Comparison of ENCODE assay signal across 1 cellular context in the genomic region with DNA sequence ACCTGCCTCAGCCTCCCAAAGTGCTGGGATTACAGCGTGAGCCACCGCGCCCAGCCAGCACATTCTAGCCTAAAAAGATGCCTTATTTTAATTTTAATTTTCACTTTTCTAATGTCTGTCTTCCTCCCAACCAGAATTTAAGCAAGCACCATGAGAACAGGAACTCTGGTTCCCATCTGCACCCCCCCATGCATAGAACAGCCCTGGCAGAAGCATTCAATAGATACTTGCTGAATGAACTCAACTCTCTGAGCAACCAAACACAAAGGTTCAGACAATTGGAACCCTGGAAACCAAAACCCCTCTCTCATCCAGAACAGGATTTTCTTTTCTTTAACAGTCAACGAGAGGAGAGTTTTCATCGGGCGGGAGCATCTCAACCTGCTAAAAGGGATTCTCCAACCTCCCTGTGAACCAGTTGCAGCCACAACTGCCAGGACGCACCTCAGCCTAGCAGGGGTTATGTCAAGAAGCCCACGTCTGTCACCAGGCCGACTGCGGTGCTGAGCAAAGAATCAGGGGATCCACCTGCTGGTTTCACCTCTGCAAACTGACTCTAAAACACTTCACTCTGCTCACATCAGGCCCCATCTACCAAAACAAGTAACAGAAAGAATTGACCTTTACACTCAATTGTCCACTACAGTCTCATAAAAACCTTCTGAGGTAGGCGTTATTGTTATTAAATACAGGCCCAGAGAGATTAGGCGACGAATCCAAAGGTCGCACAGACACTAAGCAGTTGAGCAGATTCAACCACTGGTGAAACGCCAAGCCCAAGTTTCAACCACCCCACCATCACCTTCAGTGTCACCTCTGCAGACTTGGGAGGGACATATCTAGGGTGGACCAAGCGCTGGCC.
TF ChIP-seq lines count a peak whose summit lies in the region.

No MANE protein-coding gene starts in this region.

TF ChIP-seq in H1, 55 proteins besides CTCF, POLR2A, EP300 and RAD21:
- TF ChIP-seq CBX5 (IDR thresholded peaks at IDR 0.05; ENCODE audit: low read depth, low read length), result no peak
- no peak for TF ChIP-seq TAF1 (IDR thresholded peaks at IDR 0.05; ENCODE audit: low read depth, low read length)
- no peak for TF ChIP-seq RBBP5 (IDR thresholded peaks at IDR 0.05; ENCODE audit: borderline replicate concordance, low read depth, low read length)
- TF ChIP-seq ASH2L (IDR thresholded peaks at IDR 0.05; ENCODE audit: low read length), result no peak
- TF ChIP-seq CHD1 (IDR thresholded peaks at IDR 0.05; ENCODE audit: low read depth, low read length), result no peak
- no peak for TF ChIP-seq EZH2 (IDR thresholded peaks at IDR 0.05; ENCODE audit: low read depth, low read length, severe bottlenecking)
- TF ChIP-seq, protein P1, sequence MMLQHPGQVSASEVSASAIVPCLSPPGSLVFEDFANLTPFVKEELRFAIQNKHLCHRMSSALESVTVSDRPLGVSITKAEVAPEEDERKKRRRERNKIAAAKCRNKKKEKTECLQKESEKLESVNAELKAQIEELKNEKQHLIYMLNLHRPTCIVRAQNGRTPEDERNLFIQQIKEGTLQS (IDR thresholded peaks at IDR 0.05; ENCODE audit: insufficient read depth, low read depth, low read length), result no peak
- TF ChIP-seq PHF8 (conservative IDR thresholded peaks at IDR 0.05; ENCODE audit: low read depth, low read length), result no peak
- no peak for TF ChIP-seq HDAC2 (IDR thresholded peaks at IDR 0.05; ENCODE audit: borderline replicate concordance in 1 of 2, low read depth in 2 of 2, low read length in 2 of 2)
- TF ChIP-seq SP4 (IDR thresholded peaks at IDR 0.05; ENCODE audit: low read length), result no peak
- no peak for TF ChIP-seq KDM5A (IDR thresholded peaks at IDR 0.05; ENCODE audit: low read length)
- TF ChIP-seq RFX5 (IDR thresholded peaks at IDR 0.05; ENCODE audit: borderline replicate concordance, low read depth, low read length), result no peak
- TF ChIP-seq FOSL1 (IDR thresholded peaks at IDR 0.05; ENCODE audit: insufficient read depth, low read depth, low read length), result no peak
- no peak for TF ChIP-seq SIX5 (IDR thresholded peaks at IDR 0.05; ENCODE audit: low read depth, low read length)
- TF ChIP-seq CHD2 (IDR thresholded peaks at IDR 0.05; ENCODE audit: low read length), result no peak
- no peak for TF ChIP-seq CBX8 (IDR thresholded peaks at IDR 0.05; ENCODE audit: borderline replicate concordance, low read depth, low read length)
- no peak for TF ChIP-seq TCF12 (IDR thresholded peaks at IDR 0.05; ENCODE audit: low read depth, low read length)
- TF ChIP-seq SUZ12 (IDR thresholded peaks at IDR 0.05; ENCODE audit: low read length), result no peak
